In the genomic region with DNA sequence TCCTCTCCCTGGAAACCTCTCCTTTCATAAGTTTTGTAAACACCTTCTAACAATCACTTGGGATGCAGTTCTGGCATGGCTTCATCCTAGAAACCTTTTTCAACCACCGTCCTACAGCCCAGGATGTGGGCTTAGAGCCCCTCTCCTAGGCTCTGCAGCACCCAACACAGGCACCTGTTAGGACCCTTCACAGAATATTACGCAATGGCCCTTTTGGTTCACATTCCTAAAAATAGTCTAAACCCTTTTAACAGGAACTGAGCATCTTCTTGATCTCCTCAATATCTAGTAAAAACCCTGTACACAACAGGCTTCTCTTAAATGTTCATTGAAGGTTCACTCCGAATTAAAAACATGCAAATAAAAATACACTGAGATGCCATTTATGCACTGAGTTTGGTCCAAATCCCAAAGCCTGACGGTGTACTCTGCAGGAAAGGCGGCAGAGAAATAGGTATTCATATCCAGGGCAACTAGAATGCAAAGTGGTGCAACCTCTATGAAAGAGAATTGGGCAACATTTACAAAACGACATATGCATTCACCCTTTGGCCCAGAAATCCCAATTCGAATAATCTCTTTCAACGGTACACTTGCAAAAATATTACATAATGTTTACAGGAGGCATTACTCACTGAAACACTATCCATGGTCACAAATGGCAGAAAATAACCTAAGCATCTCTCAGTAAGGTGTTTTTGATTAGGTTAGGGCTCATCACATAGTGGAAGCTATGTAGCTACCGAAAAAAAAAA, we compare ENCODE assay signal across 1 cellular context.
TF ChIP-seq lines count a peak whose summit lies in the region.

No MANE protein-coding gene starts in this region.

TF ChIP-seq in HepG2, 621 proteins besides CTCF, POLR2A, EP300 and RAD21 (continued from another document):
- TF ChIP-seq GATA4 (IDR thresholded peaks at IDR 0.05; ENCODE audit: borderline replicate concordance, low read depth), result no peak
